ENCODE assay signal across 1 cellular context in the genomic region with DNA sequence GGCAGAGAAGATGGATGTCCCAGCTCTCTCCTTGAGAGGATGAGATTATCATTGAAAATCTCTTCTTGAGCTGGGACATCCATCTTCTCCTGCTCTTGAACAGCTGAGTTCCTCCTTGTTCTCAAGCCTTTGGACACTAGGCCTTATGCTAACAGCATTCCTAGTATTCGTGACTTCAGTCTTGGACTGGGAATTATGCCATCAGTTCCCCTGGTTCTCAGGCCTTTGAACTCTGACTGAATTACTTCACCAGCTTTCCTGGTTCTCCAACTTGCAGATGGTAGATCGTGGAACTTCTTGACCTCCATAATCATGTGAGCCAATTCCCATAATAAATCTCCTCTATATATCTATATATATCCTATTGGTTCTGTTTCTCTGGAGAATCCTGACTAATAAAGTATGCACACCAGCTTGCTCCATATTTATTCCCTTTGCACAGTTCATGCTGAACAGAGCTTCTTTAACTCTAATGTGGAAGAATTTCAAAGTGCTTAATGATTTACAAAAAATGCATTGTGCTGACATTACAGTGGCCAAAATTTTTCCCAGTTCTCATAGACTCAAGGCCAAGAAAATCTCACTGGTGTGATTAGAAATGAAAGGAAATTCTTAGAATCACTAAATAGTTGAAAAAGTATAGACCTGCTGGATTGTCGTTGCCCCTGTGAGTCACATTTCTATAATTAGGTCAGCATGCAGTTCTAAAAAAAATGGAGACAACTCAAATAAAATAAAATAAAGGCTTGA.
TF ChIP-seq lines count a peak whose summit lies in the region.

No MANE protein-coding gene starts in this region.

TF ChIP-seq in IMR-90, 13 proteins besides CTCF, POLR2A, EP300 and RAD21:
- TF ChIP-seq NFE2L2 (IDR thresholded peaks at IDR 0.05; ENCODE audit: low read depth, low read length) (no peak), MAZ (IDR thresholded peaks at IDR 0.05; ENCODE audit: borderline replicate concordance, low read depth, low read length) (no peak), BHLHE40 (IDR thresholded peaks at IDR 0.05; ENCODE audit: low read depth, low read length) (no peak), CHD1 (IDR thresholded peaks at IDR 0.05; ENCODE audit: low read depth, low read length) (no peak), MXI1 (IDR thresholded peaks at IDR 0.05; ENCODE audit: borderline replicate concordance, low read depth, low read length) (no peak), ELK1 (IDR thresholded peaks at IDR 0.05; ENCODE audit: borderline replicate concordance, low read depth, low read length) (no peak), MAFK (IDR thresholded peaks at IDR 0.05; ENCODE audit: low read depth, low read length) (no peak)
- TF ChIP-seq, protein P1, sequence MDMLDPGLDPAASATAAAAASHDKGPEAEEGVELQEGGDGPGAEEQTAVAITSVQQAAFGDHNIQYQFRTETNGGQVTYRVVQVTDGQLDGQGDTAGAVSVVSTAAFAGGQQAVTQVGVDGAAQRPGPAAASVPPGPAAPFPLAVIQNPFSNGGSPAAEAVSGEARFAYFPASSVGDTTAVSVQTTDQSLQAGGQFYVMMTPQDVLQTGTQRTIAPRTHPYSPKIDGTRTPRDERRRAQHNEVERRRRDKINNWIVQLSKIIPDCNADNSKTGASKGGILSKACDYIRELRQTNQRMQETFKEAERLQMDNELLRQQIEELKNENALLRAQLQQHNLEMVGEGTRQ (IDR thresholded peaks at IDR 0.05; ENCODE audit: low read depth, low read length): no peak
TF ChIP-seq in IMR-90: peak in this region for 0.
